In genomic region chr19:23801798-23802197, GRCh38 we compare ENCODE assay signal across 22 cellular contexts. TPM values are rescaled to one million over a fixed set of nuclear protein-coding genes. Genes with fewer than 3 reads are reported as not detected.
A peak's percentile ranks its signal among the peaks of the same experiment; 100 is the strongest.
DNase-seq lines count a peak whose midpoint lies in the region; ATAC-seq lines count a peak whose summit lies in the region.
"Had no signal": no experiment of that assay in that cellular context is flagged by ENCODE, and none has a peak within 500 bp of the region (broad histone marks: within the 10 kb centered on the region; RNA-seq: fewer than 3 reads in every experiment).

No MANE protein-coding gene starts in this region.

- H3K4me1 ChIP-seq in CD4-positive, CD25-positive, alpha-beta regulatory T cell (ENCODE audit: control insufficient read depth, insufficient read depth, low read length, poor library complexity, severe bottlenecking): peaks cover 21% of the 10 kb centered on the region
- peaks cover 9% of the 10 kb centered on the region for H3K4me1 ChIP-seq in effector memory CD4-positive, alpha-beta T cell (ENCODE audit: control insufficient read depth, insufficient read depth, low read length, poor library complexity, severe bottlenecking)
- H3K4me1 ChIP-seq: foreskin keratinocyte, right atrium auricular region had no signal

- H3K36me3 Mint-ChIP-seq in activated CD4-positive, alpha-beta T cell treated with anti-CD3 and anti-CD28 coated beads, Interleukin-2, amount 10 ng/mL, durations not matched to agents 24 days and 14 days (ENCODE audit: low read depth): no peaks in the 10 kb centered on the region
- H3K36me3 Mint-ChIP-seq in CD4-positive, CD25-positive, alpha-beta regulatory T cell: no peaks in the 10 kb centered on the region
- no peaks in the 10 kb centered on the region for H3K36me3 Mint-ChIP-seq in T-helper 17 cell (ENCODE audit: low read depth)

- H3K27me3 ChIP-seq in CD4-positive, CD25-positive, alpha-beta regulatory T cell (ENCODE audit: control insufficient read depth, insufficient read depth, low read length): no peaks in the 10 kb centered on the region
- no peaks in the 10 kb centered on the region for H3K27me3 ChIP-seq in effector memory CD4-positive, alpha-beta T cell (replicated peaks; ENCODE audit: control insufficient read depth, insufficient read depth, low read length, poor library complexity, severe bottlenecking)
- H3K27me3 ChIP-seq: foreskin keratinocyte, right atrium auricular region had no signal

- H3K4me3 Mint-ChIP-seq in activated CD4-positive, alpha-beta T cell treated with anti-CD3 and anti-CD28 coated beads, Interleukin-2, amount 10 ng/mL, durations not matched to agents 24 days and 14 days: peak overlapping the region; percentile 67
- peak overlapping the region; percentile 72 to 76 (median 73) for H3K4me3 Mint-ChIP-seq in CD4-positive, CD25-positive, alpha-beta regulatory T cell
- H3K4me3 Mint-ChIP-seq in T-helper 17 cell: peak overlapping the region; percentile 82
- H3K4me3 Mint-ChIP-seq: activated B cell treated with CpG ODN at 0.5 μM for 24 hours had no signal

- intact Hi-C loops in activated CD4-positive, alpha-beta T cell treated with anti-CD3 and anti-CD28 coated beads, Interleukin-2, amount 10 ng/mL, durations not matched to agents 24 days and 14 days (cut with micrococcal nuclease): no loop called here

- peak overlapping the region; percentile 52 for H3K4me3 ChIP-seq in CD4-positive, CD25-positive, alpha-beta regulatory T cell (ENCODE audit: low read depth, low read length)
- H3K4me3 ChIP-seq in effector memory CD4-positive, alpha-beta T cell (ENCODE audit: insufficient read depth, low read depth, low read length, poor library complexity, severe bottlenecking): peak overlapping the region; percentile 48
- H3K4me3 ChIP-seq: right atrium auricular region had no signal

- ATAC-seq in CD4-positive, CD25-positive, alpha-beta regulatory T cell (ENCODE audit: low read depth in 2 of 2): no peak
- ATAC-seq in T-helper 17 cell: no peak
- ATAC-seq: foreskin keratinocyte had no signal

- DNase-seq in activated CD4-positive, alpha-beta T cell treated with anti-CD3 and anti-CD28 coated beads, Interleukin-2, amount 10 ng/mL, durations not matched to agents 24 days and 14 days: peak; percentile 30
- DNase-seq in activated CD4-positive, alpha-beta T cell treated with anti-CD3 and anti-CD28 coated beads, Interleukin-2, amount 50 U/mL, for 4 hours: no peak
- no peak for DNase-seq in CD4-positive, CD25-positive, alpha-beta regulatory T cell
- DNase-seq in T-helper 17 cell (no peak), ureter (ENCODE audit: low spot score) (no peak), HPDE6-E6E7 (ENCODE audit: extremely low spot score) (no peak)
- DNase-seq in effector memory CD4-positive, alpha-beta T cell: no peak
- DNase-seq in activated effector memory CD4-positive, alpha-beta T cell treated with Interleukin-2 at 50 U/mL for 16 hours: no peak
- DNase-seq: activated B cell treated with CpG ODN at 0.5 μM for 24 hours; foreskin keratinocyte; H7; hypothalamus; islet precursor cell; KBM-7; NCI-H1930; NCI-H226; NCI-H82; OCI-M1; Right ventricle myocardium superior; stimulated activated CD8-positive, alpha-beta memory T cell treated with anti-CD3 and anti-CD28 coated beads, Interleukin-4, amount 100 ng/mL, for 48 hours; substantia nigra had no signal

- peaks cover 4% of the 10 kb centered on the region for H3K4me1 Mint-ChIP-seq in activated CD4-positive, alpha-beta T cell treated with anti-CD3 and anti-CD28 coated beads, Interleukin-2, amount 10 ng/mL, durations not matched to agents 24 days and 14 days
- peaks cover 4 to 49% (median 19%) of the 10 kb centered on the region in 4 donors for H3K4me1 Mint-ChIP-seq in CD4-positive, CD25-positive, alpha-beta regulatory T cell
- H3K4me1 Mint-ChIP-seq in T-helper 17 cell: peaks cover 20% of the 10 kb centered on the region

- H3K27me3 Mint-ChIP-seq in activated CD4-positive, alpha-beta T cell treated with anti-CD3 and anti-CD28 coated beads, Interleukin-2, amount 10 ng/mL, durations not matched to agents 24 days and 14 days: no peaks in the 10 kb centered on the region
- no peaks in the 10 kb centered on the region for H3K27me3 Mint-ChIP-seq in CD4-positive, CD25-positive, alpha-beta regulatory T cell
- no peaks in the 10 kb centered on the region for H3K27me3 Mint-ChIP-seq in T-helper 17 cell
- H3K27me3 Mint-ChIP-seq: activated B cell treated with CpG ODN at 0.5 μM for 24 hours had no signal

- H3K9me3 ChIP-seq in CD4-positive, CD25-positive, alpha-beta regulatory T cell (ENCODE audit: control insufficient read depth in 2 of 2, low read length in 2 of 2): no peaks in the 10 kb centered on the region
- no peaks in the 10 kb centered on the region for H3K9me3 ChIP-seq in T-helper 17 cell (ENCODE audit: control insufficient read depth, low read length, poor library complexity, severe bottlenecking)
- no peaks in the 10 kb centered on the region for H3K9me3 ChIP-seq in effector memory CD4-positive, alpha-beta T cell (ENCODE audit: control insufficient read depth, low read length)
- H3K9me3 ChIP-seq: right atrium auricular region had no signal

- H3K27ac ChIP-seq in CD4-positive, CD25-positive, alpha-beta regulatory T cell (ENCODE audit: insufficient read depth, low read length, poor library complexity, severe bottlenecking): peak overlapping the region; percentile 25
- peak overlapping the region; percentile 57 for H3K27ac ChIP-seq in effector memory CD4-positive, alpha-beta T cell (ENCODE audit: insufficient read depth, low read length, poor library complexity, severe bottlenecking)
- H3K27ac ChIP-seq: foreskin keratinocyte, right atrium auricular region had no signal

- no peak overlapping the region for H3K27ac Mint-ChIP-seq in activated CD4-positive, alpha-beta T cell treated with anti-CD3 and anti-CD28 coated beads, Interleukin-2, amount 10 ng/mL, durations not matched to agents 24 days and 14 days
- peak overlapping the region; percentile 86 to 92 (median 89) for H3K27ac Mint-ChIP-seq in CD4-positive, CD25-positive, alpha-beta regulatory T cell
- H3K27ac Mint-ChIP-seq in T-helper 17 cell: peak overlapping the region; percentile 93
- H3K27ac Mint-ChIP-seq: activated B cell treated with CpG ODN at 0.5 μM for 24 hours had no signal

- peaks cover 4% of the 10 kb centered on the region for H3K9me3 Mint-ChIP-seq in activated CD4-positive, alpha-beta T cell treated with anti-CD3 and anti-CD28 coated beads, Interleukin-2, amount 10 ng/mL, durations not matched to agents 24 days and 14 days
- peaks cover 0 to 18% (median under 1%) of the 10 kb centered on the region in 7 donors for H3K9me3 Mint-ChIP-seq in CD4-positive, CD25-positive, alpha-beta regulatory T cell

- H3K36me3 ChIP-seq in CD4-positive, CD25-positive, alpha-beta regulatory T cell (ENCODE audit: control insufficient read depth, insufficient read depth, low read length): no peaks in the 10 kb centered on the region
- H3K36me3 ChIP-seq in effector memory CD4-positive, alpha-beta T cell (ENCODE audit: control insufficient read depth, insufficient read depth, low read length): no peaks in the 10 kb centered on the region
- H3K36me3 ChIP-seq: right atrium auricular region had no signal

RNA-seq across cellular contexts. Expression of gene ZNF681, which starts 43.1 kb away (rescaled TPM):
- 2.6 and 3.0 TPM in 2 replicates for total RNA-seq in activated CD4-positive, alpha-beta T cell treated with anti-CD3 and anti-CD28 coated beads, Interleukin-2, amount 10 ng/mL, durations not matched to agents 24 days and 14 days
- 1.9 TPM for total RNA-seq in CD4-positive, CD25-positive, alpha-beta regulatory T cell
- polyA plus RNA-seq in CD4-positive, CD25-positive, alpha-beta regulatory T cell: 1 to 10 TPM; 1.7 to 2.9 (median 2.2) TPM
- total RNA-seq in T-helper 17 cell (1 to 10 TPM; 1.5 to 1.9 TPM), ureter (6.8 TPM)
